In genomic region chr7:2945171-2945570, GRCh38 we compare ENCODE assay signal across 21 cellular contexts.
DNase-seq lines count a peak whose midpoint lies in the region; ATAC-seq and TF ChIP-seq lines count a peak whose summit lies in the region.
"Had no signal": no experiment of that assay in that cellular context is flagged by ENCODE, and none has a peak within 500 bp of the region (broad histone marks: within the 10 kb centered on the region; RNA-seq: fewer than 3 reads in every experiment).

No MANE protein-coding gene starts in this region.

- H3K27ac ChIP-seq in CD8-positive, alpha-beta T cell (ENCODE audit: low read depth, low read length) = no peak overlapping the region
- H3K27ac ChIP-seq: A549; BLaER1 treated with 17β-estradiol and CSF1 and Interleukin-3, amounts not matched to agents 10 nM and 100 nM; SJSA1; skin epidermis had no signal

- intact Hi-C loops in activated CD4-positive, alpha-beta T cell treated with anti-CD3 and anti-CD28 coated beads, Interleukin-2, amount 10 ng/mL, durations not matched to agents 24 days and 14 days (cut with micrococcal nuclease) = no loop called here
- intact Hi-C loops in CD8-positive, alpha-beta T cell (cut with DNase I, micrococcal nuclease) = loop anchor here in 1 of 2 experiments (5.0 kb wide), 1 partner anchor 53 kb away; no protein-coding TSS in a partner anchor
- intact Hi-C loops in dendritic cell treated with granulocyte-macrophage colony-stimulating factor and Interleukin-4, amounts not matched to agents 40 ng/mL and 50 ng/mL, for 4 days (cut with micrococcal nuclease) = no loop called here
- intact Hi-C loops in posterior vena cava (cut with DNase I) = no loop called here

- ATAC-seq in CD8-positive, alpha-beta T cell = no peak
- ATAC-seq in GM21390 (IDR thresholded peaks at IDR 0.05; ENCODE audit: unreplicated experiment) = no peak
- ATAC-seq: A549 had no signal

- H3K27me3 ChIP-seq in CD8-positive, alpha-beta T cell (ENCODE audit: insufficient read depth, low read length) = no peaks in the 10 kb centered on the region
- H3K27me3 ChIP-seq: BLaER1 treated with 17β-estradiol and CSF1 and Interleukin-3, amounts not matched to agents 10 nM and 100 nM had no signal

- H3K4me1 Mint-ChIP-seq in activated CD4-positive, alpha-beta T cell treated with anti-CD3 and anti-CD28 coated beads, Interleukin-2, amount 10 ng/mL, durations not matched to agents 24 days and 14 days = peaks cover 25% of the 10 kb centered on the region
- H3K4me1 Mint-ChIP-seq in CD8-positive, alpha-beta T cell (ENCODE audit: low read depth) = peaks cover 20% of the 10 kb centered on the region
- H3K4me1 Mint-ChIP-seq in dendritic cell treated with granulocyte-macrophage colony-stimulating factor and Interleukin-4, amounts not matched to agents 40 ng/mL and 50 ng/mL, for 4 days (ENCODE audit: low read depth) = peaks cover 68% of the 10 kb centered on the region
- H3K4me1 Mint-ChIP-seq in osteocyte (ENCODE audit: unreplicated experiment) = no peaks in the 10 kb centered on the region

- H3K4me3 Mint-ChIP-seq in activated CD4-positive, alpha-beta T cell treated with anti-CD3 and anti-CD28 coated beads, Interleukin-2, amount 10 ng/mL, durations not matched to agents 24 days and 14 days = no peak overlapping the region
- no peak overlapping the region for H3K4me3 Mint-ChIP-seq in CD8-positive, alpha-beta T cell
- H3K4me3 Mint-ChIP-seq in dendritic cell treated with granulocyte-macrophage colony-stimulating factor and Interleukin-4, amounts not matched to agents 40 ng/mL and 50 ng/mL, for 4 days = no peak overlapping the region
- H3K4me3 Mint-ChIP-seq in osteocyte (ENCODE audit: unreplicated experiment) = no peak overlapping the region
- H3K4me3 Mint-ChIP-seq: nephron had no signal

- H3K4me1 ChIP-seq in CD8-positive, alpha-beta T cell (ENCODE audit: insufficient read depth, low read length) = peaks cover 5% of the 10 kb centered on the region
- H3K4me1 ChIP-seq: A549, SJSA1 had no signal

- TF ChIP-seq CTCF in CD8-positive, alpha-beta T cell (IDR thresholded peaks at IDR 0.05) = no peak
- TF ChIP-seq CTCF in osteocyte (IDR thresholded peaks at IDR 0.05) = no peak

- DNase-seq in activated CD4-positive, alpha-beta T cell treated with anti-CD3 and anti-CD28 coated beads, Interleukin-2, amount 10 ng/mL, durations not matched to agents 24 days and 14 days = no peak
- DNase-seq in activated CD4-positive, alpha-beta T cell treated with anti-CD3 and anti-CD28 coated beads, Interleukin-2, amount 50 U/mL, for 1 hour = no peak
- no peak for DNase-seq in CD8-positive, alpha-beta T cell
- DNase-seq in osteocyte (ENCODE audit: extremely low spot score, unreplicated experiment) = peak; percentile 48
- DNase-seq in posterior vena cava (ENCODE audit: low spot score) = no peak
- no peak for DNase-seq in NCI-H510A (lab: John Stamatoyannopoulos, UW)
- DNase-seq: activated gamma-delta T cell treated with Interleukin-2 at 50 U/mL for 16 hours; DMS 273 treated with DMSO at 0.1 percent for 48 hours; effector memory CD4-positive, alpha-beta T cell; kidney glomerular epithelial cell; mesenchymal stem cell; NCI-H1092 treated with DMSO at 0.1 percent for 48 hours; NCI-H2081 had no signal

- H3K9me3 Mint-ChIP-seq in activated CD4-positive, alpha-beta T cell treated with anti-CD3 and anti-CD28 coated beads, Interleukin-2, amount 10 ng/mL, durations not matched to agents 24 days and 14 days = peaks cover 4% of the 10 kb centered on the region
- H3K9me3 Mint-ChIP-seq in CD8-positive, alpha-beta T cell = peaks cover 7% of the 10 kb centered on the region
- peaks cover 19% of the 10 kb centered on the region for H3K9me3 Mint-ChIP-seq in dendritic cell treated with granulocyte-macrophage colony-stimulating factor and Interleukin-4, amounts not matched to agents 40 ng/mL and 50 ng/mL, for 4 days
- H3K9me3 Mint-ChIP-seq in osteocyte (ENCODE audit: unreplicated experiment) = peaks cover 10% of the 10 kb centered on the region

- POLR2A ChIA-PET in CD8-positive, alpha-beta T cell (lab: Charles Lee) = no interaction called here

- H3K36me3 Mint-ChIP-seq in activated CD4-positive, alpha-beta T cell treated with anti-CD3 and anti-CD28 coated beads, Interleukin-2, amount 10 ng/mL, durations not matched to agents 24 days and 14 days (ENCODE audit: low read depth) = peaks cover 79% of the 10 kb centered on the region
- H3K36me3 Mint-ChIP-seq in CD8-positive, alpha-beta T cell = peaks cover 88% of the 10 kb centered on the region
- no peaks in the 10 kb centered on the region for H3K36me3 Mint-ChIP-seq in dendritic cell treated with granulocyte-macrophage colony-stimulating factor and Interleukin-4, amounts not matched to agents 40 ng/mL and 50 ng/mL, for 4 days (ENCODE audit: low read depth)
- H3K36me3 Mint-ChIP-seq in osteocyte (ENCODE audit: unreplicated experiment) = no peaks in the 10 kb centered on the region

- H3K27me3 Mint-ChIP-seq in activated CD4-positive, alpha-beta T cell treated with anti-CD3 and anti-CD28 coated beads, Interleukin-2, amount 10 ng/mL, durations not matched to agents 24 days and 14 days = no peaks in the 10 kb centered on the region
- H3K27me3 Mint-ChIP-seq in CD8-positive, alpha-beta T cell (ENCODE audit: low read depth) = no peaks in the 10 kb centered on the region
- peaks cover 13% of the 10 kb centered on the region for H3K27me3 Mint-ChIP-seq in dendritic cell treated with granulocyte-macrophage colony-stimulating factor and Interleukin-4, amounts not matched to agents 40 ng/mL and 50 ng/mL, for 4 days
- peaks cover 57% of the 10 kb centered on the region for H3K27me3 Mint-ChIP-seq in osteocyte (ENCODE audit: unreplicated experiment)

- H3K27ac Mint-ChIP-seq in activated CD4-positive, alpha-beta T cell treated with anti-CD3 and anti-CD28 coated beads, Interleukin-2, amount 10 ng/mL, durations not matched to agents 24 days and 14 days = peak overlapping the region; percentile 51
- H3K27ac Mint-ChIP-seq in CD8-positive, alpha-beta T cell = peak overlapping the region; percentile 64
- H3K27ac Mint-ChIP-seq in dendritic cell treated with granulocyte-macrophage colony-stimulating factor and Interleukin-4, amounts not matched to agents 40 ng/mL and 50 ng/mL, for 4 days = peak overlapping the region; percentile 63
- H3K27ac Mint-ChIP-seq in osteocyte (ENCODE audit: unreplicated experiment) = no peak overlapping the region
- H3K27ac Mint-ChIP-seq: nephron, progenitor cell of endocrine pancreas had no signal

- no peak overlapping the region for H3K4me3 ChIP-seq in CD8-positive, alpha-beta T cell (ENCODE audit: low read depth, low read length)
- H3K4me3 ChIP-seq: A549; BLaER1 treated with 17β-estradiol and CSF1 and Interleukin-3, amounts not matched to agents 10 nM and 100 nM; SJSA1; skin epidermis had no signal

- peaks cover 52% of the 10 kb centered on the region for H3K36me3 ChIP-seq in CD8-positive, alpha-beta T cell (ENCODE audit: insufficient read depth, low read length)
- H3K36me3 ChIP-seq: SJSA1 had no signal

- CTCF ChIA-PET in CD8-positive, alpha-beta T cell (lab: Charles Lee) = interaction anchor here (1.4 kb wide), 1 partner anchor 80 kb away, joined by 4 read pairs; no protein-coding TSS in a partner anchor

- no peaks in the 10 kb centered on the region for H3K9me3 ChIP-seq in CD8-positive, alpha-beta T cell (ENCODE audit: low read length)
- H3K9me3 ChIP-seq: SJSA1 had no signal
